Comparison of ENCODE assay signal across 29 cellular contexts in genomic region chr1:198849108-198849507, GRCh38.
A peak's percentile ranks its signal among the peaks of the same experiment; 100 is the strongest.
DNase-seq lines count a peak whose midpoint lies in the region; ATAC-seq and TF ChIP-seq lines count a peak whose summit lies in the region.
"Had no signal": no experiment of that assay in that cellular context is flagged by ENCODE, and none has a peak within 500 bp of the region (broad histone marks: within the 10 kb centered on the region; RNA-seq: fewer than 3 reads in every experiment).

No MANE protein-coding gene starts in this region.

- H3K4me1 Mint-ChIP-seq in GM23338, result no peaks in the 10 kb centered on the region
- peaks cover 20% of the 10 kb centered on the region for H3K4me1 Mint-ChIP-seq in osteocyte (ENCODE audit: unreplicated experiment)
- H3K4me1 Mint-ChIP-seq in activated CD4-positive, alpha-beta T cell treated with anti-CD3 and anti-CD28 coated beads for 36 hours, result no peaks in the 10 kb centered on the region
- H3K4me1 Mint-ChIP-seq: activated naive CD8-positive, alpha-beta T cell treated with anti-CD3 and anti-CD28 coated beads, Interleukin-2, amount 50 U/mL, for 24 hours; IgD-negative memory B cell had no signal

- ATAC-seq in GM23338, result no peak
- no peak for ATAC-seq in GM19395 (IDR thresholded peaks at IDR 0.05; ENCODE audit: unreplicated experiment)
- ATAC-seq in activated CD4-positive, alpha-beta T cell treated with anti-CD3 and anti-CD28 coated beads for 36 hours, result no peak
- ATAC-seq: activated CD8-positive, alpha-beta memory T cell treated with anti-CD3 and anti-CD28 coated beads, Interleukin-2, amount 10 ng/mL, durations not matched to agents 7 days and 5 days; activated naive CD8-positive, alpha-beta T cell treated with anti-CD3 and anti-CD28 coated beads, Interleukin-2, amount 50 U/mL, for 24 hours; activated T-cell treated with anti-CD3 and anti-CD28 coated beads, Interleukin-2, amount 50 U/mL, for 72 hours; HCT116; left colon; sciatic nerve had no signal

- H3K36me3 Mint-ChIP-seq in GM23338 (ENCODE audit: low read depth), result no peaks in the 10 kb centered on the region
- peaks cover 61% of the 10 kb centered on the region for H3K36me3 Mint-ChIP-seq in osteocyte (ENCODE audit: unreplicated experiment)
- H3K36me3 Mint-ChIP-seq in activated CD4-positive, alpha-beta T cell treated with anti-CD3 and anti-CD28 coated beads for 36 hours (ENCODE audit: low read depth), result peaks cover 10% of the 10 kb centered on the region
- H3K36me3 Mint-ChIP-seq: IgD-negative memory B cell had no signal

- H3K4me3 Mint-ChIP-seq in GM23338 (no peak overlapping the region), osteocyte (ENCODE audit: unreplicated experiment) (no peak overlapping the region)
- no peak overlapping the region for H3K4me3 Mint-ChIP-seq in activated CD4-positive, alpha-beta T cell treated with anti-CD3 and anti-CD28 coated beads for 36 hours
- H3K4me3 Mint-ChIP-seq: activated CD8-positive, alpha-beta memory T cell treated with anti-CD3 and anti-CD28 coated beads, Interleukin-2, amount 10 ng/mL, durations not matched to agents 7 days and 5 days; activated naive CD8-positive, alpha-beta T cell treated with anti-CD3 and anti-CD28 coated beads, Interleukin-2, amount 50 U/mL, for 24 hours; activated T-cell treated with anti-CD3 and anti-CD28 coated beads, Interleukin-2, amount 50 U/mL, for 72 hours; endodermal cell; IgD-negative memory B cell had no signal

- H3K79me2 ChIP-seq in GM23338 (replicated peaks; ENCODE audit: insufficient read depth), result no peaks in the 10 kb centered on the region

- H3K4me1 ChIP-seq in GM23338 (ENCODE audit: insufficient read depth), result no peaks in the 10 kb centered on the region
- H3K4me1 ChIP-seq: BLaER1 treated with 17β-estradiol and CSF1 and Interleukin-3, amounts not matched to agents 10 nM and 100 nM; upper lobe of left lung had no signal

- H3K4me3 ChIP-seq in GM23338, result no peak overlapping the region
- H3K4me3 ChIP-seq in astrocyte of the spinal cord (ENCODE audit: low read depth, low read length), result no peak overlapping the region
- H3K4me3 ChIP-seq: BLaER1 treated with 17β-estradiol and CSF1 and Interleukin-3, amounts not matched to agents 10 nM and 100 nM; SJCRH30; upper lobe of left lung had no signal

- no peak for TF ChIP-seq CTCF in GM23338 (conservative IDR thresholded peaks at IDR 0.05; ENCODE audit: low read depth in 2 of 2)
- no peak for TF ChIP-seq CTCF in astrocyte of the spinal cord (IDR thresholded peaks at IDR 0.05; ENCODE audit: low read depth, low read length)
- TF ChIP-seq CTCF in osteocyte (IDR thresholded peaks at IDR 0.05), result no peak

- no peak overlapping the region for H3K27ac ChIP-seq in GM23338 (ENCODE audit: low read depth)
- H3K27ac ChIP-seq: BLaER1 treated with 17β-estradiol and CSF1 and Interleukin-3, amounts not matched to agents 10 nM and 100 nM; upper lobe of left lung had no signal

- H3K27ac Mint-ChIP-seq in GM23338 (peak overlapping the region; percentile 74; the same call in 1 of the 2 replicates), osteocyte (ENCODE audit: unreplicated experiment) (peak overlapping the region; percentile 59)
- H3K27ac Mint-ChIP-seq in activated CD4-positive, alpha-beta T cell treated with anti-CD3 and anti-CD28 coated beads for 36 hours, result no peak overlapping the region
- H3K27ac Mint-ChIP-seq: activated CD8-positive, alpha-beta memory T cell treated with anti-CD3 and anti-CD28 coated beads, Interleukin-2, amount 10 ng/mL, durations not matched to agents 7 days and 5 days; activated naive CD8-positive, alpha-beta T cell treated with anti-CD3 and anti-CD28 coated beads, Interleukin-2, amount 50 U/mL, for 24 hours; activated T-cell treated with anti-CD3 and anti-CD28 coated beads, Interleukin-2, amount 50 U/mL, for 72 hours; endodermal cell; IgD-negative memory B cell; progenitor cell of endocrine pancreas had no signal

- in situ Hi-C loops in astrocyte of the spinal cord (cut with HindIII; ENCODE audit: low sequenced_read_pairs), result no loop called here

- H3K4me2 ChIP-seq in GM23338, result no peak overlapping the region
- H3K4me2 ChIP-seq: BLaER1 treated with 17β-estradiol and CSF1 and Interleukin-3, amounts not matched to agents 10 nM and 100 nM had no signal

- DNase-seq in GM23338 (ENCODE audit: low spot score), result no peak
- DNase-seq in NCI-H2227 (lab: John Stamatoyannopoulos, UW; ENCODE audit: unreplicated experiment), result peak; percentile 70
- DNase-seq in astrocyte of the spinal cord (ENCODE audit: low read depth, low spot score), result peak; percentile 17
- DNase-seq in osteocyte (ENCODE audit: extremely low spot score, unreplicated experiment), result no peak
- DNase-seq in NCI-H2196 treated with DMSO at 0.1 percent for 48 hours (lab: John Stamatoyannopoulos, UW; ENCODE audit: unreplicated experiment), result no peak
- no peak for DNase-seq in activated CD4-positive, alpha-beta T cell treated with anti-CD3 and anti-CD28 coated beads for 36 hours
- DNase-seq: activated CD4-positive, alpha-beta T cell treated with anti-CD3 and anti-CD28 coated beads, Interleukin-2, amount 50 U/mL, for 4 hours; activated CD4-positive, CD25-positive, alpha-beta regulatory T cell; activated CD8-positive, alpha-beta memory T cell treated with anti-CD3 and anti-CD28 coated beads, Interleukin-2, amount 10 ng/mL, durations not matched to agents 7 days and 5 days; activated naive CD8-positive, alpha-beta T cell treated with anti-CD3 and anti-CD28 coated beads, Interleukin-2, amount 50 U/mL, for 24 hours; activated T-cell treated with anti-CD3 and anti-CD28 coated beads, Interleukin-2, amount 50 U/mL, for 72 hours; dermis blood vessel endothelial cell; DMS79; endodermal cell; GDM1; glutamatergic neuron; left colon; NCI-H1694; NCI-H748 treated with DMSO at 0.1 percent for 48 hours; stimulated activated CD4-positive, alpha-beta T cell treated with anti-CD3 and anti-CD28 coated beads, Interleukin-4, amount 100 ng/mL, for 4 hours; T-helper 1 cell; upper lobe of left lung had no signal

- peak overlapping the region; percentile 45; the same call in 1 of the 2 replicates for H2AFZ ChIP-seq in GM23338

- H3F3A ChIP-seq in GM23338 (replicated peaks; ENCODE audit: low read depth), result no peaks in the 10 kb centered on the region

- no peaks in the 10 kb centered on the region for H3K27me3 ChIP-seq in GM23338 (ENCODE audit: insufficient read depth)
- H3K27me3 ChIP-seq: BLaER1 treated with 17β-estradiol and CSF1 and Interleukin-3, amounts not matched to agents 10 nM and 100 nM; SJCRH30; upper lobe of left lung had no signal

- no peaks in the 10 kb centered on the region for H3K9me2 ChIP-seq in GM23338 (ENCODE audit: insufficient read depth)

- H3K36me3 ChIP-seq in GM23338 (ENCODE audit: insufficient read depth), result no peaks in the 10 kb centered on the region
- H3K36me3 ChIP-seq: SJCRH30 had no signal

- H4K20me1 ChIP-seq in GM23338 (replicated peaks; ENCODE audit: insufficient read depth), result no peaks in the 10 kb centered on the region
- H4K20me1 ChIP-seq: BLaER1 treated with 17β-estradiol and CSF1 and Interleukin-3, amounts not matched to agents 10 nM and 100 nM had no signal

- POLR2A ChIA-PET in activated CD4-positive, alpha-beta T cell treated with anti-CD3 and anti-CD28 coated beads for 36 hours (lab: Charles Lee), result no interaction called here

- H3K27me3 Mint-ChIP-seq in GM23338 (ENCODE audit: insufficient read depth, low read depth, poor library complexity) (no peaks in the 10 kb centered on the region), osteocyte (ENCODE audit: unreplicated experiment) (no peaks in the 10 kb centered on the region)
- no peaks in the 10 kb centered on the region for H3K27me3 Mint-ChIP-seq in activated CD4-positive, alpha-beta T cell treated with anti-CD3 and anti-CD28 coated beads for 36 hours
- H3K27me3 Mint-ChIP-seq: activated CD8-positive, alpha-beta memory T cell treated with anti-CD3 and anti-CD28 coated beads, Interleukin-2, amount 10 ng/mL, durations not matched to agents 7 days and 5 days; activated naive CD8-positive, alpha-beta T cell treated with anti-CD3 and anti-CD28 coated beads, Interleukin-2, amount 50 U/mL, for 24 hours; IgD-negative memory B cell; progenitor cell of endocrine pancreas had no signal

- H3K9me3 Mint-ChIP-seq in GM23338, result no peaks in the 10 kb centered on the region
- H3K9me3 Mint-ChIP-seq in osteocyte (ENCODE audit: unreplicated experiment), result peaks cover 8% of the 10 kb centered on the region
- no peaks in the 10 kb centered on the region for H3K9me3 Mint-ChIP-seq in activated CD4-positive, alpha-beta T cell treated with anti-CD3 and anti-CD28 coated beads for 36 hours (ENCODE audit: low read depth)
- H3K9me3 Mint-ChIP-seq: IgD-negative memory B cell had no signal

- intact Hi-C loops in activated CD4-positive, alpha-beta T cell treated with anti-CD3 and anti-CD28 coated beads for 36 hours (cut with DNase I, micrococcal nuclease), result no loop called here

- CTCF ChIA-PET in activated CD4-positive, alpha-beta T cell treated with anti-CD3 and anti-CD28 coated beads for 36 hours (lab: Charles Lee), result no interaction called here

TF ChIP-seq in GM23338, 12 proteins besides CTCF, POLR2A, EP300 and RAD21 (continues in another document):
- TF ChIP-seq JUNB (IDR thresholded peaks at IDR 0.05; ENCODE audit: unreplicated experiment) (no peak), STAT1 (IDR thresholded peaks at IDR 0.05; ENCODE audit: unreplicated experiment) (no peak), ZNF114 (CRISPR knock-in tag; IDR thresholded peaks at IDR 0.05) (no peak), ZNF331 (CRISPR knock-in tag; IDR thresholded peaks at IDR 0.05; ENCODE audit: low read depth) (no peak), EZH2phosphoT487 (IDR thresholded peaks at IDR 0.05; ENCODE audit: unreplicated experiment) (no peak), EZH2 (IDR thresholded peaks at IDR 0.05; ENCODE audit: low read depth, unreplicated experiment) (no peak)

Comparison
In these comparisons a context has a peak if more than half of its experiments do, and no peak if none do; other contexts are left out.
1. DNase-seq: peak in NCI-H2227 (single experiment) and astrocyte of the spinal cord (single experiment); none in GM23338 (single experiment), osteocyte (single experiment), NCI-H2196 treated with DMSO at 0.1 percent for 48 hours (single experiment) and activated CD4-positive, alpha-beta T cell treated with anti-CD3 and anti-CD28 coated beads for 36 hours (single experiment).